11 cellular contexts compared by ENCODE assay signal in the genomic region with DNA sequence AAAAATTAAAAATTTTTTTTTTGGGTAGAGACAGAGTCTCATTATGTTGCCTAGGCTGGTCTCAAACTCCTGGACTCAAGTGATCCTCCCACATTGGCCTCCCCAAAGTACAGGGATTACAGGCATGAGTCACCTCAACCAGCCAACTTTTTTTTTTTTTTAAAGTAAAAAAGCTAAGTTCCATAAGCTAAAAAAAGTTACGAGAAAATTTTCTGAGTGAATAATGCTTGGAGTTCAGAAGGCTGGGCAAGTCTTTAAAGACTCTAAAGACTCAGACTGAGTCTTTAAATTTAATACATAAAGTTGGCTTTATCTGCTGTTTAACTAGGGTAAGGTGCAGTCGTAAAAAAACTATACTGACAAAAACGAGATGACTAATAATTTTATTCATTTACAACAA. TPM values are rescaled to one million over a fixed set of nuclear protein-coding genes. Genes with fewer than 3 reads are reported as not detected.
DNase-seq lines count a peak whose midpoint lies in the region; ATAC-seq, FAIRE-seq and TF ChIP-seq lines count a peak whose summit lies in the region.
"Had no signal": no experiment of that assay in that cellular context is flagged by ENCODE, and none has a peak within 500 bp of the region (broad histone marks: within the 10 kb centered on the region; RNA-seq: fewer than 3 reads in every experiment).

No MANE protein-coding gene starts in this region.

- H3K79me2 ChIP-seq in mammary epithelial cell (ENCODE audit: insufficient read depth, low read length) (peaks cover 98% of the 10 kb centered on the region), OCI-LY7 (ENCODE audit: insufficient read depth, low read depth, low read length) (peaks cover 97% of the 10 kb centered on the region), endothelial cell of umbilical vein (ENCODE audit: control insufficient read depth, insufficient read depth, low read length) (peaks cover 99% of the 10 kb centered on the region)

- H3K9me1 ChIP-seq in endothelial cell of umbilical vein (replicated peaks; ENCODE audit: control insufficient read depth, extremely low read depth, insufficient read depth, low read length) = no peaks in the 10 kb centered on the region

- no peak overlapping the region for H3K27ac Mint-ChIP-seq in MCF 10A (ENCODE audit: low read depth, unreplicated experiment)
- H3K27ac Mint-ChIP-seq in stimulated activated memory B cell treated with anti-CD40 and anti-IgM and Interleukin-4, amounts not matched to agents 10 μg/mL and 1 μg/mL and 100 μg/mL, for 72 hours = peak overlapping the region; percentile 72
- H3K27ac Mint-ChIP-seq: activated T-helper 1 cell treated with anti-CD3 and anti-CD28 coated beads, Interleukin-12 subunit alpha, Interleukin-12 subunit beta, Interleukin-2, Interleukin-4 antibody, amounts not matched to agents 30 ng/mL and 10 ng/mL and 1 ng/mL, durations not matched to agents 14 hours and 24 hours and 36 hours; T-helper 1 cell treated with Interleukin-12 subunit alpha and Interleukin-12 subunit beta and Interleukin-4 antibody, amounts not matched to agents 30 μg/mL and 1 μg/mL, for 36 hours had no signal

- H3K27me3 ChIP-seq in mammary epithelial cell (ENCODE audit: insufficient read depth, low read length) (no peaks in the 10 kb centered on the region), endothelial cell of umbilical vein (ENCODE audit: control insufficient read depth in 2 of 2, insufficient read depth in 2 of 2, low read length in 2 of 2) (no peaks in the 10 kb centered on the region)

- intact Hi-C loops in MCF 10A (cut with micrococcal nuclease) (no loop called here), mammary epithelial cell (cut with micrococcal nuclease) (no loop called here), OCI-LY7 (cut with micrococcal nuclease; ENCODE audit: unreplicated experiment) (no loop called here), endothelial cell of umbilical vein (cut with micrococcal nuclease) (no loop called here), head of caudate nucleus (cut with DNase I) (no loop called here)

- no peak overlapping the region for H3K4me2 ChIP-seq in mammary epithelial cell (ENCODE audit: insufficient read depth, low read depth, low read length)
- H3K4me2 ChIP-seq in OCI-LY7 (ENCODE audit: low read length) = peak overlapping the region; percentile 46
- H3K4me2 ChIP-seq in endothelial cell of umbilical vein (ENCODE audit: insufficient read depth, low read length) = no peak overlapping the region

- H3K4me1 ChIP-seq in mammary epithelial cell (ENCODE audit: insufficient read depth, low read length) = peaks cover 7% of the 10 kb centered on the region
- H3K4me1 ChIP-seq in OCI-LY7 (ENCODE audit: insufficient read depth, low read length, poor library complexity, severe bottlenecking) = peaks cover 46% of the 10 kb centered on the region
- H3K4me1 ChIP-seq in endothelial cell of umbilical vein (ENCODE audit: control insufficient read depth, extremely low read depth, insufficient read depth, low read length) = peaks cover 11% of the 10 kb centered on the region

- H2AFZ ChIP-seq in mammary epithelial cell (ENCODE audit: low read depth, low read length) (no peak overlapping the region), OCI-LY7 (ENCODE audit: low read length) (no peak overlapping the region), endothelial cell of umbilical vein (ENCODE audit: low read depth, low read length) (no peak overlapping the region)

- no TSS peak for BruUV-seq in MCF 10A (replicated peaks; lab: Mats Ljungman, UMichigan)
- no TSS peak for BruUV-seq in mammary epithelial cell (replicated peaks; lab: Mats Ljungman, UMichigan)
- BruUV-seq in OCI-LY7 (replicated peaks; lab: Mats Ljungman, UMichigan) = no TSS peak
- BruUV-seq in endothelial cell of umbilical vein (replicated peaks; lab: Mats Ljungman, UMichigan) = no TSS peak

- H3K36me3 ChIP-seq in mammary epithelial cell (ENCODE audit: insufficient read depth, low read length) = peaks cover 19% of the 10 kb centered on the region
- peaks cover 76% of the 10 kb centered on the region for H3K36me3 ChIP-seq in OCI-LY7 (ENCODE audit: insufficient read depth, low read length)
- peaks cover 11 to 16% of the 10 kb centered on the region in 2 experiments for H3K36me3 ChIP-seq in endothelial cell of umbilical vein (ENCODE audit: control insufficient read depth in 2 of 2, extremely low read depth in 1 of 2, insufficient read depth in 2 of 2, low read length in 2 of 2)

- H3K4me3 ChIP-seq in mammary epithelial cell (replicated peaks in 1 of 3; ENCODE audit: insufficient read depth in 1 of 3, low read depth in 2 of 3, low read length in 3 of 3) (no peak overlapping the region), OCI-LY7 (ENCODE audit: low read depth, low read length, poor library complexity, severe bottlenecking) (no peak overlapping the region), endothelial cell of umbilical vein (replicated peaks in 1 of 3; ENCODE audit: insufficient read depth in 1 of 3, low read depth in 1 of 3, low read length in 3 of 3) (no peak overlapping the region)

- CTCF ChIA-PET in MCF 10A (lab: Yijun Ruan, JAX) (interaction anchor here (0.6 to 1.5 kb wide), 6 partner anchors 35 to 169 kb away, joined by 3 to 6 read pairs (median 4); no protein-coding TSS in a partner anchor), mammary epithelial cell (lab: Charles Lee; ENCODE audit: low non-redundant PET) (no interaction called here), OCI-LY7 (lab: Charles Lee; ENCODE audit: unreplicated experiment) (interaction anchor here (0.5 kb wide), 1 partner anchor 300 kb away, joined by 3 read pairs; no protein-coding TSS in a partner anchor), endothelial cell of umbilical vein (lab: Charles Lee) (no interaction called here), HEK293T (lab: Yijun Ruan, JAX) (interaction anchor here (0.6 to 2.3 kb wide), 2 partner anchors 96 to 205 kb away, joined by 4 to 7 read pairs; no protein-coding TSS in a partner anchor)

- no peaks in the 10 kb centered on the region for H3K9me3 Mint-ChIP-seq in MCF 10A (ENCODE audit: unreplicated experiment)
- no peaks in the 10 kb centered on the region for H3K9me3 Mint-ChIP-seq in stimulated activated memory B cell treated with anti-CD40 and anti-IgM and Interleukin-4, amounts not matched to agents 10 μg/mL and 1 μg/mL and 100 μg/mL, for 72 hours
- H3K9me3 Mint-ChIP-seq: activated T-helper 1 cell treated with anti-CD3 and anti-CD28 coated beads, Interleukin-12 subunit alpha, Interleukin-12 subunit beta, Interleukin-2, Interleukin-4 antibody, amounts not matched to agents 30 ng/mL and 10 ng/mL and 1 ng/mL, durations not matched to agents 14 hours and 24 hours and 36 hours; T-helper 1 cell treated with Interleukin-12 subunit alpha and Interleukin-12 subunit beta and Interleukin-4 antibody, amounts not matched to agents 30 μg/mL and 1 μg/mL, for 36 hours had no signal

- peaks cover 6% of the 10 kb centered on the region for H4K20me1 ChIP-seq in mammary epithelial cell (ENCODE audit: insufficient read depth, low read length)
- H4K20me1 ChIP-seq in OCI-LY7 (ENCODE audit: insufficient read depth, low read length) = peaks cover 16% of the 10 kb centered on the region; the same call in 1 of the 2 replicates
- peaks cover 14% of the 10 kb centered on the region for H4K20me1 ChIP-seq in endothelial cell of umbilical vein (replicated peaks; ENCODE audit: control insufficient read depth, extremely low read depth, insufficient read depth, low read length)

- in situ Hi-C loops in mammary epithelial cell (cut with MboI; ENCODE audit: low sequenced_read_pairs in 2 of 2) = no loop called here

- H3K9me3 ChIP-seq in mammary epithelial cell (replicated peaks; ENCODE audit: insufficient read depth, low read length) (no peaks in the 10 kb centered on the region), OCI-LY7 (ENCODE audit: low read length) (no peaks in the 10 kb centered on the region), endothelial cell of umbilical vein (replicated peaks; ENCODE audit: control insufficient read depth, insufficient read depth, low read length) (no peaks in the 10 kb centered on the region)

- ATAC-seq in stimulated activated memory B cell treated with anti-CD40 and anti-IgM and Interleukin-4, amounts not matched to agents 10 μg/mL and 1 μg/mL and 100 μg/mL, for 72 hours = no peak

- FAIRE-seq in endothelial cell of umbilical vein (lab: Jason Lieb, UNC) = no peak

- peaks cover 78% of the 10 kb centered on the region for H3K36me3 Mint-ChIP-seq in MCF 10A (ENCODE audit: insufficient read depth, unreplicated experiment)
- H3K36me3 Mint-ChIP-seq in stimulated activated memory B cell treated with anti-CD40 and anti-IgM and Interleukin-4, amounts not matched to agents 10 μg/mL and 1 μg/mL and 100 μg/mL, for 72 hours = peaks cover 22% of the 10 kb centered on the region

- no peak overlapping the region for H3K4me3 Mint-ChIP-seq in MCF 10A (ENCODE audit: unreplicated experiment)
- H3K4me3 Mint-ChIP-seq in stimulated activated memory B cell treated with anti-CD40 and anti-IgM and Interleukin-4, amounts not matched to agents 10 μg/mL and 1 μg/mL and 100 μg/mL, for 72 hours = no peak overlapping the region
- H3K4me3 Mint-ChIP-seq: activated T-helper 1 cell treated with anti-CD3 and anti-CD28 coated beads, Interleukin-12 subunit alpha, Interleukin-12 subunit beta, Interleukin-2, Interleukin-4 antibody, amounts not matched to agents 30 ng/mL and 10 ng/mL and 1 ng/mL, durations not matched to agents 14 hours and 24 hours and 36 hours; T-helper 1 cell treated with Interleukin-12 subunit alpha and Interleukin-12 subunit beta and Interleukin-4 antibody, amounts not matched to agents 30 μg/mL and 1 μg/mL, for 36 hours had no signal

- POLR2A ChIA-PET in MCF 10A (lab: Yijun Ruan, JAX) (interaction anchor here (0.7 to 1.5 kb wide), 9 partner anchors 9 to 212 kb away, joined by 3 to 6 read pairs (median 4); no protein-coding TSS in a partner anchor), OCI-LY7 (lab: Charles Lee) (interaction anchor here (0.6 to 1.4 kb wide), 8 partner anchors 13 to 127 kb away, joined by 3 to 7 read pairs (median 4); no protein-coding TSS in a partner anchor), endothelial cell of umbilical vein (lab: Charles Lee) (interaction anchor here (0.6 kb wide), 2 partner anchors 162 to 924 kb away, joined by 3 read pairs; no protein-coding TSS in a partner anchor), HEK293T (lab: Yijun Ruan, JAX) (no interaction called here)

- no peak for TF ChIP-seq POLR2A in endothelial cell of umbilical vein (IDR thresholded peaks at IDR 0.05; ENCODE audit: low read depth, low read length)

- dilution Hi-C loops in mammary epithelial cell (cut with HindIII; ENCODE audit: low sequenced_read_pairs) (no loop called here), endothelial cell of umbilical vein (cut with MboI; ENCODE audit: extremely low pct_ligation_motif_present, low sequenced_read_pairs) (no loop called here)

- TF ChIP-seq CTCF in MCF 10A (IDR thresholded peaks at IDR 0.05; ENCODE audit: unreplicated experiment) = no peak
- no peak for TF ChIP-seq CTCF in mammary epithelial cell (conservative IDR thresholded peaks at IDR 0.05 in 1 of 2, IDR thresholded peaks at IDR 0.05 in 1 of 2; ENCODE audit: extremely low read depth in 1 of 2, insufficient read depth in 1 of 2, low read depth in 1 of 2, low read length in 2 of 2)
- TF ChIP-seq CTCF in OCI-LY7 (conservative IDR thresholded peaks at IDR 0.05; ENCODE audit: low read length) = no peak
- TF ChIP-seq CTCF in endothelial cell of umbilical vein (IDR thresholded peaks at IDR 0.05; ENCODE audit: extremely low read depth in 1 of 2, insufficient read depth in 1 of 2, low read depth in 1 of 2, low read length in 2 of 2) = no peak

- WGBS in mammary epithelial cell (ENCODE audit: low coverage, missing lambda C conversion rate) = 38% methylated on average over 3 of the region's 3 CpGs

- H3K27ac ChIP-seq in mammary epithelial cell (ENCODE audit: insufficient read depth, low read depth, low read length) = no peak overlapping the region
- peak overlapping the region; percentile 5 for H3K27ac ChIP-seq in OCI-LY7 (ENCODE audit: low read depth, low read length, poor library complexity, severe bottlenecking)
- no peak overlapping the region for H3K27ac ChIP-seq in endothelial cell of umbilical vein (ENCODE audit: insufficient read depth, low read depth, low read length)

- no peaks in the 10 kb centered on the region for H3K27me3 Mint-ChIP-seq in MCF 10A (ENCODE audit: insufficient read depth, unreplicated experiment)
- H3K27me3 Mint-ChIP-seq in stimulated activated memory B cell treated with anti-CD40 and anti-IgM and Interleukin-4, amounts not matched to agents 10 μg/mL and 1 μg/mL and 100 μg/mL, for 72 hours = no peaks in the 10 kb centered on the region

- H3K9ac ChIP-seq in mammary epithelial cell (ENCODE audit: insufficient read depth, low read length) (no peak overlapping the region), endothelial cell of umbilical vein (replicated peaks; ENCODE audit: extremely low read depth, insufficient read depth, low read length) (no peak overlapping the region)

- no peaks in the 10 kb centered on the region for H3K9me2 ChIP-seq in OCI-LY7 (ENCODE audit: insufficient read depth, low read length)

- DNase-seq in MCF 10A (ENCODE audit: unreplicated experiment) (peak; percentile 51), mammary epithelial cell (no peak), OCI-LY7 (ENCODE audit: low spot score) (no peak), endothelial cell of umbilical vein (ENCODE audit: low read depth, low spot score) (no peak), NOMO-1 treated with dmso at 0.1 percent for 144 hours (lab: John Stamatoyannopoulos, UW; ENCODE audit: unreplicated experiment) (no peak), head of caudate nucleus (no peak), HEK293T (ENCODE audit: extremely low spot score) (no peak)
- DNase-seq: NCI-H1436 had no signal

- H3K4me1 Mint-ChIP-seq in MCF 10A (ENCODE audit: insufficient read depth, unreplicated experiment) = peaks cover 5% of the 10 kb centered on the region
- H3K4me1 Mint-ChIP-seq in stimulated activated memory B cell treated with anti-CD40 and anti-IgM and Interleukin-4, amounts not matched to agents 10 μg/mL and 1 μg/mL and 100 μg/mL, for 72 hours = peaks cover 47% of the 10 kb centered on the region

RNA-seq across cellular contexts. Expression of gene DDX6, which starts 5.6 kb away (rescaled TPM):
- total RNA-seq in MCF 10A (2022) (111 and 143 TPM in 2 replicates), mammary epithelial cell (100 to 1,000 TPM in 1 of 2 donors, 10 to 100 TPM in 1; 96.8 to 162 TPM), OCI-LY7 (2022) (128 and 142 TPM in 2 replicates), endothelial cell of umbilical vein (132 and 138 TPM in 2 replicates)
- polyA plus RNA-seq in mammary epithelial cell (33.5 TPM), endothelial cell of umbilical vein (13.2 and 19.1 TPM in 2 replicates)
- polyA minus RNA-seq in mammary epithelial cell (110 TPM), endothelial cell of umbilical vein (115 and 136 TPM in 2 replicates)
- total RNA-seq in OCI-LY7 (2014; rRNA removed; shearing (Covaris generic)) = 46.5 and 55.0 TPM in 2 replicates
- polyA plus RNA-seq in endothelial cell of umbilical vein (2011; cell fraction: cytosol; rRNA removed) = 20.9 and 21.0 TPM in 2 replicates
- polyA plus RNA-seq in endothelial cell of umbilical vein (2011; cell fraction: nucleus; rRNA removed) = 29.8 and 35.8 TPM in 2 replicates
- polyA plus RNA-seq in endothelial cell of umbilical vein (2012) = 44.6 and 61.7 TPM in 2 replicates
- polyA minus RNA-seq in endothelial cell of umbilical vein (2011; cell fraction: cytosol; rRNA and poly(A)+ RNA removed) = 37.5 TPM
- 71.4 and 99.7 TPM in 2 replicates for polyA minus RNA-seq in endothelial cell of umbilical vein (2011; cell fraction: nucleus; rRNA and poly(A)+ RNA removed)

Comparison
In these comparisons a context has a peak if more than half of its experiments do, and no peak if none do; other contexts are left out.
1. CTCF ChIA-PET loops: an anchor here in MCF 10A (0.6 to 1.5 kb wide), OCI-LY7 (0.5 kb wide) and HEK293T (0.6 to 2.3 kb wide); none called in mammary epithelial cell and endothelial cell of umbilical vein.